In genomic region chr3:195555110-195555509, GRCh38 we compare ENCODE assay signal across 22 cellular contexts. TPM values are rescaled to one million over a fixed set of nuclear protein-coding genes. Genes with fewer than 3 reads are reported as not detected.
DNase-seq lines count a peak whose midpoint lies in the region; ATAC-seq and TF ChIP-seq lines count a peak whose summit lies in the region.
"Had no signal": no experiment of that assay in that cellular context is flagged by ENCODE, and none has a peak within 500 bp of the region (broad histone marks: within the 10 kb centered on the region; RNA-seq: fewer than 3 reads in every experiment).

No MANE protein-coding gene starts in this region.

- no peaks in the 10 kb centered on the region for H3K27me3 Mint-ChIP-seq in activated naive CD4-positive, alpha-beta T cell treated with anti-CD3 and anti-CD28 coated beads, Interleukin-2, amount 10 ng/mL, durations not matched to agents 7 days and 5 days
- H3K27me3 Mint-ChIP-seq in HFFc6 (ENCODE audit: insufficient read depth): peaks cover 35% of the 10 kb centered on the region
- no peaks in the 10 kb centered on the region for H3K27me3 Mint-ChIP-seq in naive thymus-derived CD8-positive, alpha-beta T cell
- H3K27me3 Mint-ChIP-seq: stimulated activated naive B cell treated with anti-CD40 and anti-IgM and Interleukin-4, amounts not matched to agents 10 μg/mL and 1 μg/mL and 100 μg/mL, for 72 hours had no signal

- TF ChIP-seq CTCF in HFFc6 (IDR thresholded peaks at IDR 0.05): no peak

- peaks cover 70% of the 10 kb centered on the region for H3K4me1 Mint-ChIP-seq in activated naive CD4-positive, alpha-beta T cell treated with anti-CD3 and anti-CD28 coated beads, Interleukin-2, amount 10 ng/mL, durations not matched to agents 7 days and 5 days
- H3K4me1 Mint-ChIP-seq in HFFc6 (ENCODE audit: low read depth): no peaks in the 10 kb centered on the region
- peaks cover 23 to 71% (median 66%) of the 10 kb centered on the region in 4 donors for H3K4me1 Mint-ChIP-seq in naive thymus-derived CD8-positive, alpha-beta T cell

- POLR2A ChIA-PET in naive thymus-derived CD8-positive, alpha-beta T cell (lab: Charles Lee): interaction anchor here (2.3 to 3.4 kb wide), 2 partner anchors 9 to 12 kb away, joined by 8 to 25 read pairs; partner anchors contain the start of gene PPP1R2

- CTCF ChIA-PET in activated naive CD4-positive, alpha-beta T cell treated with anti-CD3 and anti-CD28 coated beads, Interleukin-2, amount 10 ng/mL, durations not matched to agents 7 days and 5 days (lab: Charles Lee): interaction anchor here (0.8 to 3.3 kb wide), 5 partner anchors 9 to 295 kb away, joined by 3 to 21 read pairs (median 11); partner anchors contain the start of genes PPP1R2 and XXYLT1

- no peak for ATAC-seq in naive thymus-derived CD8-positive, alpha-beta T cell
- ATAC-seq: gastrocnemius medialis; stimulated activated naive B cell treated with anti-CD40 and anti-IgM and Interleukin-4, amounts not matched to agents 10 μg/mL and 1 μg/mL and 100 μg/mL, for 72 hours had no signal

- peak overlapping the region; percentile 76 for H3K27ac Mint-ChIP-seq in activated naive CD4-positive, alpha-beta T cell treated with anti-CD3 and anti-CD28 coated beads, Interleukin-2, amount 10 ng/mL, durations not matched to agents 7 days and 5 days
- no peak overlapping the region for H3K27ac Mint-ChIP-seq in HFFc6
- H3K27ac Mint-ChIP-seq in naive thymus-derived CD8-positive, alpha-beta T cell: peak overlapping the region; percentile 59 to 91 (median 75)
- H3K27ac Mint-ChIP-seq: stimulated activated naive B cell treated with anti-CD40 and anti-IgM and Interleukin-4, amounts not matched to agents 10 μg/mL and 1 μg/mL and 100 μg/mL, for 72 hours had no signal

- peak overlapping the region; percentile 44 for H3K4me3 Mint-ChIP-seq in activated naive CD4-positive, alpha-beta T cell treated with anti-CD3 and anti-CD28 coated beads, Interleukin-2, amount 10 ng/mL, durations not matched to agents 7 days and 5 days
- peak overlapping the region; percentile 10; the same call in 1 of the 2 replicates for H3K4me3 Mint-ChIP-seq in HFFc6
- peak overlapping the region in 5 of 10 donors; percentile 14 to 67 (median 42) for H3K4me3 Mint-ChIP-seq in naive thymus-derived CD8-positive, alpha-beta T cell
- H3K4me3 Mint-ChIP-seq: stimulated activated naive B cell treated with anti-CD40 and anti-IgM and Interleukin-4, amounts not matched to agents 10 μg/mL and 1 μg/mL and 100 μg/mL, for 72 hours had no signal

- no peaks in the 10 kb centered on the region for H3K9me3 Mint-ChIP-seq in activated naive CD4-positive, alpha-beta T cell treated with anti-CD3 and anti-CD28 coated beads, Interleukin-2, amount 10 ng/mL, durations not matched to agents 7 days and 5 days
- no peaks in the 10 kb centered on the region for H3K9me3 Mint-ChIP-seq in HFFc6
- no peaks in the 10 kb centered on the region for H3K9me3 Mint-ChIP-seq in naive thymus-derived CD8-positive, alpha-beta T cell
- H3K9me3 Mint-ChIP-seq: stimulated activated naive B cell treated with anti-CD40 and anti-IgM and Interleukin-4, amounts not matched to agents 10 μg/mL and 1 μg/mL and 100 μg/mL, for 72 hours had no signal

- no peaks in the 10 kb centered on the region for H3K36me3 Mint-ChIP-seq in activated naive CD4-positive, alpha-beta T cell treated with anti-CD3 and anti-CD28 coated beads, Interleukin-2, amount 10 ng/mL, durations not matched to agents 7 days and 5 days
- no peaks in the 10 kb centered on the region for H3K36me3 Mint-ChIP-seq in HFFc6 (ENCODE audit: low read depth)
- H3K36me3 Mint-ChIP-seq in naive thymus-derived CD8-positive, alpha-beta T cell: no peaks in the 10 kb centered on the region
- H3K36me3 Mint-ChIP-seq: stimulated activated naive B cell treated with anti-CD40 and anti-IgM and Interleukin-4, amounts not matched to agents 10 μg/mL and 1 μg/mL and 100 μg/mL, for 72 hours had no signal

- no peak for DNase-seq in activated naive CD4-positive, alpha-beta T cell treated with anti-CD3 and anti-CD28 coated beads, Interleukin-2, amount 10 ng/mL, durations not matched to agents 7 days and 5 days
- DNase-seq in activated naive CD4-positive, alpha-beta T cell treated with Interleukin-2 at 50 U/mL for 16 hours: no peak
- DNase-seq in HFFc6 (no peak), kidney glomerular epithelial cell (lab: John Stamatoyannopoulos, UW) (no peak), NCI-H1417 (lab: John Stamatoyannopoulos, UW) (no peak)
- peak; percentile 42 for DNase-seq in activated naive CD4-positive, alpha-beta T cell treated with anti-CD3 and anti-CD28 coated beads, Interleukin-2, amount 50 U/mL, for 16 hours
- DNase-seq in naive thymus-derived CD8-positive, alpha-beta T cell: no peak
- DNase-seq: amniotic stem cell; colonic mucosa; DMS53; esophagus squamous epithelium; gastrocnemius medialis; GDM1; hippocampal formation; islet precursor cell; NCI-H1930; NCI-H748 treated with DMSO at 0.1 percent for 48 hours; Right ventricle myocardium superior; sigmoid colon; stimulated activated naive B cell treated with anti-CD40 and anti-IgM and Interleukin-4, amounts not matched to agents 10 μg/mL and 1 μg/mL and 100 μg/mL, for 72 hours had no signal

RNA-seq across cellular contexts. Expression of gene PPP1R2, which starts 12.0 kb away (rescaled TPM):
- total RNA-seq in HFFc6 (2021; fragmentation: NEBNext Ultra II Directional; extraction: Animal tissue kit (Norgen Biotek cat#: 25700)): 10 to 100 TPM; 39.7 to 44.0 (median 42.0) TPM
- total RNA-seq in naive thymus-derived CD8-positive, alpha-beta T cell: 100 to 1,000 TPM; 140 to 147 TPM
- 100 to 1,000 TPM; 244 to 265 (median 245) TPM for polyA plus RNA-seq in naive thymus-derived CD8-positive, alpha-beta T cell

RNA-seq across cellular contexts. Expression of gene APOD, which starts 28.6 kb away (rescaled TPM):
- total RNA-seq in HFFc6 (2021; fragmentation: NEBNext Ultra II Directional; extraction: Animal tissue kit (Norgen Biotek cat#: 25700)): under 1 TPM in 2 of 6 experiments, not detected in 4; 0.14 to 0.38 TPM
- not detected for total RNA-seq in naive thymus-derived CD8-positive, alpha-beta T cell
- not detected for polyA plus RNA-seq in naive thymus-derived CD8-positive, alpha-beta T cell
- total RNA-seq: mononuclear cell had no signal
- polyA plus RNA-seq: neural cell had no signal
